3 cellular contexts compared by ENCODE assay signal in the genomic region with DNA sequence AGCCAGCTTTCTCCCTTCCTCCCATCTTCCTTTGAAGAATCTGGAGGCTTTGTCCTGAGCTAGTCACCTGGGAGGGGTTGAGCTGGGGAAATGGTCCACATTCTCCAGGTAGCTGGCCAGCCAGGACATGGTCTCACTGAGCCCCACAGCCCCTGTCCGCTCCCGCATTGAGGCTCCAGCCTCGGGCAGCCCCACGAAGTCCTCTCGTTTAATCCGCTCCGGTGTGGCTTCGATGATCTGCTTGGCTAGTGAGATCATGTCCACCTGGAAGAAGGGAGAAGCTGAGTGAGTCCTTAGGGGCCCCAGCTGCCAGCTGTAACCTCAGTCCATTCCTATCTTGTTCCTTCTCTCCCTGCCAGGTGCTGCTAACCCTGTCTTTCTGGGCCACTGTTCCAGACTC.
TF ChIP-seq lines count a peak whose summit lies in the region.

No MANE protein-coding gene starts in this region.

TF ChIP-seq in SK-N-SH, 30 proteins besides CTCF, POLR2A, EP300 and RAD21:
- TF ChIP-seq GABPA (IDR thresholded peaks at IDR 0.05; ENCODE audit: low read depth) (no peak), JUND (IDR thresholded peaks at IDR 0.05) (no peak), MXI1 (IDR thresholded peaks at IDR 0.05; ENCODE audit: low read depth, low read length) (no peak), NFIC (IDR thresholded peaks at IDR 0.05; ENCODE audit: borderline replicate concordance) (no peak), POLR2AphosphoS5 (IDR thresholded peaks at IDR 0.05; ENCODE audit: low read depth, low read length) (no peak; the same call in 1 of the 2 replicates), RFX5 (IDR thresholded peaks at IDR 0.05; ENCODE audit: low read length) (no peak), FOXJ3 (CRISPR knock-in tag; IDR thresholded peaks at IDR 0.05) (no peak), EZH2phosphoT487 (IDR thresholded peaks at IDR 0.05; ENCODE audit: borderline replicate concordance, low read depth) (no peak), TAF1 (IDR thresholded peaks at IDR 0.05; ENCODE audit: borderline replicate concordance, low read depth, low read length) (no peak), NRF1 (IDR thresholded peaks at IDR 0.05; ENCODE audit: low read depth, low read length) (no peak), TCF12 (IDR thresholded peaks at IDR 0.05) (no peak), YY1 (IDR thresholded peaks at IDR 0.05; ENCODE audit: low read depth) (no peak)
- TF ChIP-seq, protein P1, sequence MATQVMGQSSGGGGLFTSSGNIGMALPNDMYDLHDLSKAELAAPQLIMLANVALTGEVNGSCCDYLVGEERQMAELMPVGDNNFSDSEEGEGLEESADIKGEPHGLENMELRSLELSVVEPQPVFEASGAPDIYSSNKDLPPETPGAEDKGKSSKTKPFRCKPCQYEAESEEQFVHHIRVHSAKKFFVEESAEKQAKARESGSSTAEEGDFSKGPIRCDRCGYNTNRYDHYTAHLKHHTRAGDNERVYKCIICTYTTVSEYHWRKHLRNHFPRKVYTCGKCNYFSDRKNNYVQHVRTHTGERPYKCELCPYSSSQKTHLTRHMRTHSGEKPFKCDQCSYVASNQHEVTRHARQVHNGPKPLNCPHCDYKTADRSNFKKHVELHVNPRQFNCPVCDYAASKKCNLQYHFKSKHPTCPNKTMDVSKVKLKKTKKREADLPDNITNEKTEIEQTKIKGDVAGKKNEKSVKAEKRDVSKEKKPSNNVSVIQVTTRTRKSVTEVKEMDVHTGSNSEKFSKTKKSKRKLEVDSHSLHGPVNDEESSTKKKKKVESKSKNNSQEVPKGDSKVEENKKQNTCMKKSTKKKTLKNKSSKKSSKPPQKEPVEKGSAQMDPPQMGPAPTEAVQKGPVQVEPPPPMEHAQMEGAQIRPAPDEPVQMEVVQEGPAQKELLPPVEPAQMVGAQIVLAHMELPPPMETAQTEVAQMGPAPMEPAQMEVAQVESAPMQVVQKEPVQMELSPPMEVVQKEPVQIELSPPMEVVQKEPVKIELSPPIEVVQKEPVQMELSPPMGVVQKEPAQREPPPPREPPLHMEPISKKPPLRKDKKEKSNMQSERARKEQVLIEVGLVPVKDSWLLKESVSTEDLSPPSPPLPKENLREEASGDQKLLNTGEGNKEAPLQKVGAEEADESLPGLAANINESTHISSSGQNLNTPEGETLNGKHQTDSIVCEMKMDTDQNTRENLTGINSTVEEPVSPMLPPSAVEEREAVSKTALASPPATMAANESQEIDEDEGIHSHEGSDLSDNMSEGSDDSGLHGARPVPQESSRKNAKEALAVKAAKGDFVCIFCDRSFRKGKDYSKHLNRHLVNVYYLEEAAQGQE (IDR thresholded peaks at IDR 0.05; ENCODE audit: low read depth, low read length): no peak
- TF ChIP-seq, protein P2, sequence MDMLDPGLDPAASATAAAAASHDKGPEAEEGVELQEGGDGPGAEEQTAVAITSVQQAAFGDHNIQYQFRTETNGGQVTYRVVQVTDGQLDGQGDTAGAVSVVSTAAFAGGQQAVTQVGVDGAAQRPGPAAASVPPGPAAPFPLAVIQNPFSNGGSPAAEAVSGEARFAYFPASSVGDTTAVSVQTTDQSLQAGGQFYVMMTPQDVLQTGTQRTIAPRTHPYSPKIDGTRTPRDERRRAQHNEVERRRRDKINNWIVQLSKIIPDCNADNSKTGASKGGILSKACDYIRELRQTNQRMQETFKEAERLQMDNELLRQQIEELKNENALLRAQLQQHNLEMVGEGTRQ (IDR thresholded peaks at IDR 0.05; ENCODE audit: borderline replicate concordance, low read depth, low read length): no peak
- TF ChIP-seq, protein P3, sequence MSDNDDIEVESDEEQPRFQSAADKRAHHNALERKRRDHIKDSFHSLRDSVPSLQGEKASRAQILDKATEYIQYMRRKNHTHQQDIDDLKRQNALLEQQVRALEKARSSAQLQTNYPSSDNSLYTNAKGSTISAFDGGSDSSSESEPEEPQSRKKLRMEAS (IDR thresholded peaks at IDR 0.05; ENCODE audit: low read depth): no peak

TF ChIP-seq in SK-N-SH treated with all-trans-retinoic acid at 6 μM for 48 hours, 23 proteins besides CTCF, POLR2A, EP300 and RAD21:
- TF ChIP-seq OSR1 (CRISPR knock-in tag; IDR thresholded peaks at IDR 0.05) (no peak), RARB (CRISPR knock-in tag; IDR thresholded peaks at IDR 0.05) (no peak), CSDC2 (CRISPR knock-in tag; IDR thresholded peaks at IDR 0.05) (no peak), ZNF70 (CRISPR knock-in tag; IDR thresholded peaks at IDR 0.05) (no peak), GLIS3 (CRISPR knock-in tag; IDR thresholded peaks at IDR 0.05) (no peak), ZNF565 (CRISPR knock-in tag; conservative IDR thresholded peaks at IDR 0.05; ENCODE audit: low read depth) (no peak), ZFP30 (CRISPR knock-in tag; IDR thresholded peaks at IDR 0.05) (no peak), ARNTL (CRISPR knock-in tag; IDR thresholded peaks at IDR 0.05; ENCODE audit: borderline replicate concordance, low read depth) (no peak), ISL1 (CRISPR knock-in tag; IDR thresholded peaks at IDR 0.05) (no peak), TCF4 (CRISPR knock-in tag; IDR thresholded peaks at IDR 0.05; ENCODE audit: borderline replicate concordance) (no peak), TOX (CRISPR knock-in tag; IDR thresholded peaks at IDR 0.05; ENCODE audit: borderline replicate concordance) (no peak), ZFP3 (CRISPR knock-in tag; IDR thresholded peaks at IDR 0.05) (no peak)
- TF ChIP-seq, protein P4, sequence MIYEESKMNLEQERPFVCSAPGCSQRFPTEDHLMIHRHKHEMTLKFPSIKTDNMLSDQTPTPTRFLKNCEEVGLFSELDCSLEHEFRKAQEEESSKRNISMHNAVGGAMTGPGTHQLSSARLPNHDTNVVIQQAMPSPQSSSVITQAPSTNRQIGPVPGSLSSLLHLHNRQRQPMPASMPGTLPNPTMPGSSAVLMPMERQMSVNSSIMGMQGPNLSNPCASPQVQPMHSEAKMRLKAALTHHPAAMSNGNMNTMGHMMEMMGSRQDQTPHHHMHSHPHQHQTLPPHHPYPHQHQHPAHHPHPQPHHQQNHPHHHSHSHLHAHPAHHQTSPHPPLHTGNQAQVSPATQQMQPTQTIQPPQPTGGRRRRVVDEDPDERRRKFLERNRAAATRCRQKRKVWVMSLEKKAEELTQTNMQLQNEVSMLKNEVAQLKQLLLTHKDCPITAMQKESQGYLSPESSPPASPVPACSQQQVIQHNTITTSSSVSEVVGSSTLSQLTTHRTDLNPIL (CRISPR knock-in tag; IDR thresholded peaks at IDR 0.05; ENCODE audit: low read depth): no peak
TF ChIP-seq in SK-N-SH treated with all-trans-retinoic acid at 6 μM for 48 hours: peak in this region for 0.

TF ChIP-seq in GM12891, 5 proteins besides CTCF, POLR2A, EP300 and RAD21:
- no peak for TF ChIP-seq POU2F2 (IDR thresholded peaks at IDR 0.05; ENCODE audit: low read depth, low read length)
- TF ChIP-seq PAX5 (IDR thresholded peaks at IDR 0.05; ENCODE audit: insufficient read depth, low read length, severe bottlenecking): no peak
- TF ChIP-seq TAF1 (IDR thresholded peaks at IDR 0.05; ENCODE audit: low read depth, low read length): no peak
- no peak for TF ChIP-seq SPI1 (IDR thresholded peaks at IDR 0.05; ENCODE audit: low read depth, low read length)
- TF ChIP-seq POLR2AphosphoS5 (IDR thresholded peaks at IDR 0.05; ENCODE audit: low read depth, low read length): no peak
